ENCODE assay signal across 27 cellular contexts in genomic region chr18:62236252-62236651, GRCh38.
"Had no signal": no experiment of that assay in that cellular context is flagged by ENCODE, and none has a peak within 500 bp of the region (broad histone marks: within the 10 kb centered on the region; RNA-seq: fewer than 3 reads in every experiment).

No MANE protein-coding gene starts in this region.

- H3K27ac Mint-ChIP-seq: activated CD4-positive, alpha-beta memory T cell treated with anti-CD3 and anti-CD28 coated beads, Interleukin-2, amount 10 ng/mL, durations not matched to agents 7 days and 5 days; activated CD8-positive, alpha-beta memory T cell treated with anti-CD3 and anti-CD28 coated beads, Interleukin-2, amount 10 ng/mL, durations not matched to agents 7 days and 5 days; activated naive CD8-positive, alpha-beta T cell treated with anti-CD3 and anti-CD28 coated beads, Interleukin-2, amount 50 U/mL, for 24 hours; brain had no signal

- H3K4me1 Mint-ChIP-seq: brain had no signal

- H3K27me3 Mint-ChIP-seq: activated CD4-positive, alpha-beta memory T cell treated with anti-CD3 and anti-CD28 coated beads, Interleukin-2, amount 10 ng/mL, durations not matched to agents 7 days and 5 days; activated CD8-positive, alpha-beta memory T cell treated with anti-CD3 and anti-CD28 coated beads, Interleukin-2, amount 10 ng/mL, durations not matched to agents 7 days and 5 days; activated naive CD8-positive, alpha-beta T cell treated with anti-CD3 and anti-CD28 coated beads, Interleukin-2, amount 50 U/mL, for 24 hours; brain had no signal

- H3K9me3 Mint-ChIP-seq: activated naive CD8-positive, alpha-beta T cell treated with anti-CD3 and anti-CD28 coated beads, Interleukin-2, amount 50 U/mL, for 24 hours had no signal

- H3K27ac ChIP-seq: WERI-Rb-1 had no signal

- ATAC-seq: activated CD8-positive, alpha-beta memory T cell treated with anti-CD3 and anti-CD28 coated beads, Interleukin-2, amount 10 ng/mL, durations not matched to agents 7 days and 5 days; activated naive CD8-positive, alpha-beta T cell treated with anti-CD3 and anti-CD28 coated beads, Interleukin-2, amount 50 U/mL, for 24 hours had no signal

- DNase-seq: activated CD4-positive, alpha-beta memory T cell treated with anti-CD3 and anti-CD28 coated beads, Interleukin-2, amount 10 ng/mL, durations not matched to agents 7 days and 5 days; activated CD4-positive, alpha-beta T cell treated with anti-CD3 and anti-CD28 coated beads for 1 hour; activated CD4-positive, alpha-beta T cell treated with anti-CD3 and anti-CD28 coated beads for 48 hours; activated CD4-positive, CD25-positive, alpha-beta regulatory T cell; activated CD8-positive, alpha-beta memory T cell treated with anti-CD3 and anti-CD28 coated beads for 24 hours; activated CD8-positive, alpha-beta memory T cell treated with anti-CD3 and anti-CD28 coated beads, Interleukin-2, amount 10 ng/mL, durations not matched to agents 7 days and 5 days; activated CD8-positive, alpha-beta memory T cell treated with anti-CD3 and anti-CD28 coated beads, Interleukin-2, amount 50 U/mL, for 48 hours; activated effector memory CD4-positive, alpha-beta T cell treated with Interleukin-2 at 50 U/mL for 16 hours; activated naive CD4-positive, alpha-beta T cell treated with anti-CD3 and anti-CD28 coated beads, Interleukin-2, amount 50 U/mL, for 16 hours; activated naive CD8-positive, alpha-beta T cell treated with anti-CD3 and anti-CD28 coated beads, Interleukin-2, amount 50 U/mL, for 24 hours; activated T-cell treated with anti-CD3 and anti-CD28 coated beads, Interleukin-2, amount 50 U/mL, for 48 hours; anterior cingulate cortex; caudate nucleus; Karpas-422; KBM-7; NCI-H1105; NCI-H1417 treated with DMSO at 0.1 percent for 48 hours; NCI-H1930; NCI-H2081 treated with DMSO at 0.1 percent for 48 hours; NCI-H345; NCI-H524 treated with DMSO at 0.1 percent for 48 hours; Right ventricle myocardium superior; SW 1271; T-helper 1 cell; T1000; WERI-Rb-1 had no signal

- H3K4me3 Mint-ChIP-seq: activated CD4-positive, alpha-beta memory T cell treated with anti-CD3 and anti-CD28 coated beads, Interleukin-2, amount 10 ng/mL, durations not matched to agents 7 days and 5 days; activated CD8-positive, alpha-beta memory T cell treated with anti-CD3 and anti-CD28 coated beads, Interleukin-2, amount 10 ng/mL, durations not matched to agents 7 days and 5 days; activated naive CD8-positive, alpha-beta T cell treated with anti-CD3 and anti-CD28 coated beads, Interleukin-2, amount 50 U/mL, for 24 hours; brain had no signal
